Comparison of ENCODE assay signal across 23 cellular contexts in the genomic region with DNA sequence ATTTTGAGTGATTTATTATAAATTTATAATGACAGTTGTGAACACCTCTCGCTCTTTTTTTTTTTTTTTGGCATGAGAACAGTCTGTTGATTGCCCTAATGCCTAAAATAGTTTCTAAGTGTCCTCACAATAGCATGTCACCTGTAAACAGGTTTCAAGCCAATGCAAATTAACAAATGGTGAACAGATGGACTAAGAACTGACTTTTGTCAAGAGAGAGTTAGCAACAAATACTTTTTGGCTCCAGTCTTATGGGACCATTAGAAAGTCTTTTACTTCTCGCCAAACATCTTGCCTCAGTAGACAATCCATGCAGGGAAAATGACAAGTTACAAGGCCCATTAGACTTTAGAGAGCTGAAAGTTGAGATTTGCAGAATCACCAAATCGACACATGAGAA.
"Had no signal": no experiment of that assay in that cellular context is flagged by ENCODE, and none has a peak within 500 bp of the region (broad histone marks: within the 10 kb centered on the region; RNA-seq: fewer than 3 reads in every experiment).

No MANE protein-coding gene starts in this region.

- ATAC-seq: activated CD4-positive, alpha-beta T cell treated with anti-CD3 and anti-CD28 coated beads for 36 hours; activated CD4-positive, CD25-positive, alpha-beta regulatory T cell treated with anti-CD3 and anti-CD28 coated beads, Interleukin-2, amount 50 U/mL, for 24 hours; activated CD8-positive, alpha-beta T cell treated with anti-CD3 and anti-CD28 coated beads, Interleukin-2, amount 10 ng/mL, durations not matched to agents 7 days and 5 days; activated naive CD4-positive, alpha-beta T cell treated with anti-CD3 and anti-CD28 coated beads, Interleukin-2, amount 50 U/mL, for 72 hours; K562; PC-3; WTC11 had no signal

- DNase-seq: activated CD4-positive, alpha-beta T cell treated with anti-CD3 and anti-CD28 coated beads for 36 hours; activated CD4-positive, alpha-beta T cell treated with anti-CD3 and anti-CD28 coated beads, Interleukin-2, amount 10 ng/mL, durations not matched to agents 7 days and 5 days; activated CD4-positive, alpha-beta T cell treated with anti-CD3 and anti-CD28 coated beads, Interleukin-2, amount 50 U/mL, for 48 hours; activated CD8-positive, alpha-beta T cell treated with anti-CD3 and anti-CD28 coated beads, Interleukin-2, amount 10 ng/mL, durations not matched to agents 7 days and 5 days; activated gamma-delta T cell; activated naive CD4-positive, alpha-beta T cell treated with Interleukin-2 at 50 U/mL for 16 hours; activated T-cell treated with anti-CD3 and anti-CD28 coated beads, Interleukin-2, amount 50 U/mL, for 24 hours; adrenal gland; anterior cingulate cortex; NCI-H146; NCI-H187; NCI-H2029 treated with DMSO at 0.1 percent for 48 hours; NCI-H2107; NCI-H226; PC-3; Peyer's patch; RPMI8226; SHP77 treated with DMSO at 0.1 percent for 48 hours; SK-N-SH had no signal
